1 cellular context compared by ENCODE assay signal in genomic region chr10:86706977-86707376, GRCh38.
TF ChIP-seq lines count a peak whose summit lies in the region.

No MANE protein-coding gene starts in this region.

TF ChIP-seq in HepG2, 621 proteins besides CTCF, POLR2A, EP300 and RAD21:
- TF ChIP-seq, protein P1, sequence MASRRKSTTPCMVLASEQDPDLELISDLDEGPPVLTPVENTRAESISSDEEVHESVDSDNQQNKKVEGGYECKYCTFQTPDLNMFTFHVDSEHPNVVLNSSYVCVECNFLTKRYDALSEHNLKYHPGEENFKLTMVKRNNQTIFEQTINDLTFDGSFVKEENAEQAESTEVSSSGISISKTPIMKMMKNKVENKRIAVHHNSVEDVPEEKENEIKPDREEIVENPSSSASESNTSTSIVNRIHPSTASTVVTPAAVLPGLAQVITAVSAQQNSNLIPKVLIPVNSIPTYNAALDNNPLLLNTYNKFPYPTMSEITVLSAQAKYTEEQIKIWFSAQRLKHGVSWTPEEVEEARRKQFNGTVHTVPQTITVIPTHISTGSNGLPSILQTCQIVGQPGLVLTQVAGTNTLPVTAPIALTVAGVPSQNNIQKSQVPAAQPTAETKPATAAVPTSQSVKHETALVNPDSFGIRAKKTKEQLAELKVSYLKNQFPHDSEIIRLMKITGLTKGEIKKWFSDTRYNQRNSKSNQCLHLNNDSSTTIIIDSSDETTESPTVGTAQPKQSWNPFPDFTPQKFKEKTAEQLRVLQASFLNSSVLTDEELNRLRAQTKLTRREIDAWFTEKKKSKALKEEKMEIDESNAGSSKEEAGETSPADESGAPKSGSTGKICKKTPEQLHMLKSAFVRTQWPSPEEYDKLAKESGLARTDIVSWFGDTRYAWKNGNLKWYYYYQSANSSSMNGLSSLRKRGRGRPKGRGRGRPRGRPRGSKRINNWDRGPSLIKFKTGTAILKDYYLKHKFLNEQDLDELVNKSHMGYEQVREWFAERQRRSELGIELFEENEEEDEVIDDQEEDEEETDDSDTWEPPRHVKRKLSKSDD (CRISPR knock-in tag; IDR thresholded peaks at IDR 0.05; ENCODE audit: low read depth) = no peak
- TF ChIP-seq ZNF891 (CRISPR knock-in tag; IDR thresholded peaks at IDR 0.05) = no peak
- TF ChIP-seq ZNF382 (CRISPR knock-in tag; IDR thresholded peaks at IDR 0.05; ENCODE audit: borderline replicate concordance) = no peak
- TF ChIP-seq ZNF543 (CRISPR knock-in tag; IDR thresholded peaks at IDR 0.05) = no peak
- no peak for TF ChIP-seq ARHGAP35 (CRISPR knock-in tag; IDR thresholded peaks at IDR 0.05; ENCODE audit: borderline replicate concordance)
- TF ChIP-seq, protein P2, sequence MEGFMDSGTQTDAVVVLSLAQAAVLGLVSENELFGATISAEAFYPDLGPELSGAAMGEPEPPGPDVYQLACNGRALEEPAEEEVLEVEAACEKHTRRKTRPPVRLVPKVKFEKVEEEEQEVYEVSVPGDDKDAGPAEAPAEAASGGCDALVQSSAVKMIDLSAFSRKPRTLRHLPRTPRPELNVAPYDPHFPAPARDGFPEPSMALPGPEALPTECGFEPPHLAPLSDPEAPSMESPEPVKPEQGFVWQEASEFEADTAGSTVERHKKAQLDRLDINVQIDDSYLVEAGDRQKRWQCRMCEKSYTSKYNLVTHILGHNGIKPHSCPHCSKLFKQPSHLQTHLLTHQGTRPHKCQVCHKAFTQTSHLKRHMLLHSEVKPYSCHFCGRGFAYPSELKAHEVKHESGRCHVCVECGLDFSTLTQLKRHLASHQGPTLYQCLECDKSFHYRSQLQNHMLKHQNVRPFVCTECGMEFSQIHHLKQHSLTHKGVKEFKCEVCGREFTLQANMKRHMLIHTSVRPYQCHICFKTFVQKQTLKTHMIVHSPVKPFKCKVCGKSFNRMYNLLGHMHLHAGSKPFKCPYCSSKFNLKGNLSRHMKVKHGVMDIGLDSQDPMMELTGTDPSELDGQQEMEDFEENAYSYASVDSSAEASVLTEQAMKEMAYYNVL (CRISPR knock-in tag; IDR thresholded peaks at IDR 0.05; ENCODE audit: borderline replicate concordance) = no peak
- no peak for TF ChIP-seq JUND (CRISPR knock-in tag; IDR thresholded peaks at IDR 0.05)
- no peak for TF ChIP-seq ADNP (CRISPR knock-in tag; IDR thresholded peaks at IDR 0.05)
- TF ChIP-seq HIVEP1 (CRISPR knock-in tag; IDR thresholded peaks at IDR 0.05) = no peak
- TF ChIP-seq NCOA1 (CRISPR knock-in tag; IDR thresholded peaks at IDR 0.05) = no peak
- no peak for TF ChIP-seq TEAD2 (CRISPR knock-in tag; IDR thresholded peaks at IDR 0.05)
- TF ChIP-seq, protein P3, sequence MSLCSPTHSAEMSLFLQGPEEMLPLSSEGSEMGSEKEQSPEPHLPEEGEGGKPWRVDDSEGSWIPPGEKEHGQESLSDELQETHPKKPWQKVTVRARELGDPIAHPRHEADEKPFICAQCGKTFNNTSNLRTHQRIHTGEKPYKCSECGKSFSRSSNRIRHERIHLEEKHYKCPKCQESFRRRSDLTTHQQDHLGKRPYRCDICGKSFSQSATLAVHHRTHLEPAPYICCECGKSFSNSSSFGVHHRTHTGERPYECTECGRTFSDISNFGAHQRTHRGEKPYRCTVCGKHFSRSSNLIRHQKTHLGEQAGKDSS (CRISPR knock-in tag; IDR thresholded peaks at IDR 0.05; ENCODE audit: borderline replicate concordance, low read depth) = no peak
- no peak for TF ChIP-seq KLF12 (CRISPR knock-in tag; IDR thresholded peaks at IDR 0.05; ENCODE audit: borderline replicate concordance)
- 0 out of 2 replicates have a peak, but pooled peaks have one; percentile 43 for TF ChIP-seq ZMYM3 (CRISPR knock-in tag; IDR thresholded peaks at IDR 0.05)
- peak; percentile 94 for TF ChIP-seq ZFP36 (IDR thresholded peaks at IDR 0.05; ENCODE audit: borderline replicate concordance, low read depth, low read length, partially characterized antibody)
- TF ChIP-seq ATF4 (CRISPR knock-in tag; IDR thresholded peaks at IDR 0.05) = no peak
